In genomic region chr1:87402192-87403046, GRCh38 we compare ENCODE assay signal across 1 cellular context.
A peak's percentile ranks its signal among the peaks of the same experiment; 100 is the strongest.
TF ChIP-seq lines count a peak whose summit lies in the region.

No MANE protein-coding gene starts in this region.

TF ChIP-seq in SK-N-SH, 30 proteins besides CTCF, POLR2A, EP300 and RAD21 (continued from another document):
- TF ChIP-seq IRF3 (IDR thresholded peaks at IDR 0.05; ENCODE audit: low read depth, low read length), result no peak
- TF ChIP-seq POLR2AphosphoS5 (IDR thresholded peaks at IDR 0.05; ENCODE audit: low read depth, low read length), result peak; percentile 43; the same call in 1 of the 2 replicates
- TF ChIP-seq GABPA (IDR thresholded peaks at IDR 0.05; ENCODE audit: low read depth), result no peak
- no peak for TF ChIP-seq CHD2 (IDR thresholded peaks at IDR 0.05; ENCODE audit: low read length, partially characterized antibody)
- peak; percentile 56; the same call in 1 of the 2 replicates for TF ChIP-seq TEAD4 (IDR thresholded peaks at IDR 0.05; ENCODE audit: borderline replicate concordance, insufficient read depth)
- peak; percentile 68; the same call in 1 of the 2 replicates for TF ChIP-seq PBX3 (IDR thresholded peaks at IDR 0.05)
- TF ChIP-seq USF1 (IDR thresholded peaks at IDR 0.05; ENCODE audit: borderline replicate concordance, low read depth), result no peak
- no peak for TF ChIP-seq RFX5 (IDR thresholded peaks at IDR 0.05; ENCODE audit: low read length)
- TF ChIP-seq ELF1 (IDR thresholded peaks at IDR 0.05), result no peak
- TF ChIP-seq RXRA (IDR thresholded peaks at IDR 0.05; ENCODE audit: borderline replicate concordance, low read depth), result peak; percentile 67; the same call in 1 of the 2 replicates
- no peak for TF ChIP-seq MXI1 (IDR thresholded peaks at IDR 0.05; ENCODE audit: low read depth, low read length)
- TF ChIP-seq TAF1 (IDR thresholded peaks at IDR 0.05; ENCODE audit: borderline replicate concordance, low read depth, low read length), result no peak
- TF ChIP-seq TCF12 (IDR thresholded peaks at IDR 0.05), result peak; percentile 98
- TF ChIP-seq JUND (IDR thresholded peaks at IDR 0.05), result peak; percentile 62
- no peak for TF ChIP-seq NRF1 (IDR thresholded peaks at IDR 0.05; ENCODE audit: low read depth, low read length)
- no peak for TF ChIP-seq YY1 (IDR thresholded peaks at IDR 0.05; ENCODE audit: low read depth)
- TF ChIP-seq SMC3 (IDR thresholded peaks at IDR 0.05; ENCODE audit: low read depth, low read length), result no peak
- TF ChIP-seq NFIC (IDR thresholded peaks at IDR 0.05; ENCODE audit: borderline replicate concordance), result peak; percentile 89
- TF ChIP-seq FOXJ3 (CRISPR knock-in tag; IDR thresholded peaks at IDR 0.05), result no peak
- no peak for TF ChIP-seq FOXM1 (IDR thresholded peaks at IDR 0.05; ENCODE audit: low read depth)
- TF ChIP-seq RCOR1 (IDR thresholded peaks at IDR 0.05; ENCODE audit: low read length), result no peak
- no peak for TF ChIP-seq SIN3A (IDR thresholded peaks at IDR 0.05; ENCODE audit: borderline replicate concordance, low read depth, low read length)
- TF ChIP-seq EZH2phosphoT487 (IDR thresholded peaks at IDR 0.05; ENCODE audit: borderline replicate concordance, low read depth), result no peak
- no peak for TF ChIP-seq MEF2A (IDR thresholded peaks at IDR 0.05; ENCODE audit: borderline replicate concordance, low read depth)
